ENCODE assay signal across 7 cellular contexts in the genomic region with DNA sequence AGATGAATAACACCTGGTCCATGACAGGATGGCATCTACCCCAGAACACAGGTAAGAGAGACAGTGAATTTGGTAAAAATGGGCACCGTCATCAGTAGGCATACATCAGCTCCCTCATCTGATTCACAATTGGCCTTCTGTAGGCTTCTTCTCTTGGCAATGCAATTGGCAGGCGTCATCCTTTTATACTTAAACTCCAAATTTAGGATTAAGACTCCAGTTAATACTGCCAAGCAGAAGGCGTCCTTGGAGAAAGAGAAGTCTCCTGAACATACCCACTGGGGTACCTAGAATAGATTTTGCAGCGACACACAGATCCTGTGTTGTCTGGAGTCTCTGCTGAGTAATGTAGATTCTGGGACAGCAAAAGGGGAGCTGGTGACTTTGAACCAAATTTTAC. TPM values are rescaled to one million over a fixed set of nuclear protein-coding genes. Genes with fewer than 3 reads are reported as not detected.
DNase-seq lines count a peak whose midpoint lies in the region; ATAC-seq, FAIRE-seq and TF ChIP-seq lines count a peak whose summit lies in the region.

No MANE protein-coding gene starts in this region.

- FAIRE-seq in H54 (lab: Jason Lieb, UNC): no peak

- intact Hi-C loops in dorsolateral prefrontal cortex (cut with DNase I): loop anchor here (1.0 to 10.0 kb wide), 4 partner anchors 74 to 104 kb away; partner anchors contain the start of genes HAT1 (in 2 of the 2) and SLC25A12 (in 1 of the 2)

- peak overlapping the region; percentile 98 for H3K4me3 Mint-ChIP-seq in nephron progenitor cell

- H3K36me3 ChIP-seq in MG63: no peaks in the 10 kb centered on the region

- H3K27ac ChIP-seq in dorsolateral prefrontal cortex: peak overlapping the region in 57 of 59 donors; percentile 11 to 93 (median 81)

- H3K4me1 Mint-ChIP-seq in nephron progenitor cell: peaks cover 25% of the 10 kb centered on the region

- H3K9me3 Mint-ChIP-seq in nephron progenitor cell: no peaks in the 10 kb centered on the region

- TF ChIP-seq CTCF in dorsolateral prefrontal cortex (IDR thresholded peaks at IDR 0.05 in 54 of 56, conservative IDR thresholded peaks at IDR 0.05 in 2 of 56; ENCODE audit: low read depth in 1 of 56, partially characterized antibody in 56 of 56): no peak
- no peak for TF ChIP-seq CTCF in nephron progenitor cell (IDR thresholded peaks at IDR 0.05)

- no peak for TF ChIP-seq POLR2A in H54 (IDR thresholded peaks at IDR 0.05; ENCODE audit: low read depth, low read length)

- no peaks in the 10 kb centered on the region for H3K9me3 ChIP-seq in MG63

- peaks cover 40% of the 10 kb centered on the region for H3K27me3 Mint-ChIP-seq in nephron progenitor cell (ENCODE audit: low read depth, poor library complexity)

- H3K4me3 ChIP-seq in MG63: peak overlapping the region; percentile 85
- H3K4me3 ChIP-seq in dorsolateral prefrontal cortex: peak overlapping the region; percentile 57 to 97 (median 82)

- peak; percentile 15 for ATAC-seq in GM19395 (IDR thresholded peaks at IDR 0.05; ENCODE audit: unreplicated experiment)
- ATAC-seq in HG03457 (IDR thresholded peaks at IDR 0.05; ENCODE audit: unreplicated experiment): no peak

- no peak for DNase-seq in MG63
- DNase-seq in dorsolateral prefrontal cortex: peak in 1 of 10 donors; percentile 8
- no peak for DNase-seq in nephron progenitor cell
- no peak for DNase-seq in activated CD4-positive, CD25-positive, alpha-beta regulatory T cell treated with anti-CD3 and anti-CD28 coated beads, Interleukin-2, amount 50 U/mL, for 72 hours
- no peak for DNase-seq in H54 (ENCODE audit: insufficient read length, low spot score)

- H3K27me3 ChIP-seq in MG63 (no peaks in the 10 kb centered on the region), dorsolateral prefrontal cortex (no peaks in the 10 kb centered on the region)

- no peaks in the 10 kb centered on the region for H3K36me3 Mint-ChIP-seq in nephron progenitor cell (ENCODE audit: low read depth)

- H3K27ac Mint-ChIP-seq in nephron progenitor cell: no peak overlapping the region

RNA-seq across cellular contexts. Expression of gene METAP1D, which starts 0.6 kb away (rescaled TPM):
- total RNA-seq in MG63 (2014; rRNA removed; shearing (Covaris generic); ENCODE audit: low replicate concordance): 6.9 and 16.4 TPM in 2 replicates
- 10 to 100 TPM in 48 of 120 experiments, 1 to 10 TPM in 72; 5.8 to 17.9 (median 9.4) TPM for total RNA-seq in dorsolateral prefrontal cortex
